In the genomic region with DNA sequence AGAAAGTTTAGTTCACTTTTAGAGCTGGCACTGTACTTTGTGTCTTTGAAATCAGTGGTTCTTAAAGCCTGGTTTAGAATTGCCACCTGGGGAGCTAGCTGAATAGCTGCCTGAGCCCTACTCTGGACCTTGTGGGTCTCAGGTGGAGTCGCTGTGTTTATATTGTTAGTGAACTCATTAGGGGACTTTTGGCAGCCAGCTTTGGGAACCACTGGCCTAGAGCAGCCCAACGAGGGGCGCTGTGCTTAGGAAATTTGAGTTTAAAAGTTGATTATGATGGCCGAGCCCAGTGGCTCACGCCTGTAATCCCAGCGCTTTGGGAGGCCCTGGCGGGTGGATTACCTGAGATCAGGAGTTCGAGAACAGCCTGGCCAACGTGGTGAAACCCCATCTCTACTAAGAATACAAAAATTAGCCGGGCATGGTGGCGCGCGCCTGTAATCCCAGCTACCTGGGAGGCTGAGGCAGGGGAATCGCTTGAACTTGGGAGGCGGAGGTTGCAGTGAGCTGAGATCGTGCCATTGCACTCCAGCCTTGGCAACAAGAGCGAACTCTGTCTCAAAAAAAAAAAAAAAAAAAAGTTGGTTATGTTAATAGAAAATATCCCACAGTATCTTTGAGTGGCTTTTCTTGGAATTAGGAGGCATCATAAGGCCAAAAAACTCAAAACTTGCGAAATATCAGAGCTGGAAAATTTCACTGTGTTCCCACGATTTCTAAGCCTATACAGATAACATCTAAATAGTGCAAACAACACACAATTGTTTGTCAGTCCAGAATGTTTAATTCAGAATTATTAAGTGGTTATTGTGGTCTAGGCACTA, we compare ENCODE assay signal across 7 cellular contexts. TPM values are rescaled to one million over a fixed set of nuclear protein-coding genes. Genes with fewer than 3 reads are reported as not detected.
DNase-seq lines count a peak whose midpoint lies in the region; ATAC-seq, FAIRE-seq and TF ChIP-seq lines count a peak whose summit lies in the region.

No MANE protein-coding gene starts in this region.

- no peak overlapping the region for H2BK120ac ChIP-seq in H1 (replicated peaks; ENCODE audit: low read depth, low read length)

- H3K79me1 ChIP-seq in H1 (ENCODE audit: low read depth, low read length), result no peaks in the 10 kb centered on the region; the same call in 1 of the 2 replicates

- no peak overlapping the region for H2AK5ac ChIP-seq in H1 (ENCODE audit: low read depth, low read length)

- H3K36me3 ChIP-seq in H1 (ENCODE audit: control insufficient read depth in 2 of 4, insufficient read depth in 4 of 4, low read length in 3 of 4), result no peaks in the 10 kb centered on the region; a peak in 1 of 8 replicates

- no peak for DNase-seq in RWPE1 (ENCODE audit: low spot score)
- DNase-seq in H1 (ENCODE audit: low read depth in 1 of 2, low spot score in 2 of 2), result peak in 1 of 2 experiments; percentile 52
- no peak for DNase-seq in NCI-H748 (lab: John Stamatoyannopoulos, UW; ENCODE audit: unreplicated experiment)

- H4K8ac ChIP-seq in H1 (ENCODE audit: extremely low read depth, insufficient read depth, low read length), result peak overlapping the region; percentile 98; the same call in 1 of the 2 replicates

- H2AFZ ChIP-seq in H1 (ENCODE audit: low read length), result no peak overlapping the region

- 0 out of 2 replicates have a peak overlapping the region, but pooled peaks have one; percentile 2 for H2BK12ac ChIP-seq in H1 (ENCODE audit: low read depth, low read length)

- no peak overlapping the region for H3K56ac ChIP-seq in H1 (replicated peaks; ENCODE audit: insufficient read length, low read depth, low read length)

- no peak overlapping the region for H3K4ac ChIP-seq in H1 (replicated peaks; ENCODE audit: insufficient read length, low read depth, low read length)

- CTCF ChIA-PET in RWPE1 (lab: Yijun Ruan, JAX) (interaction anchor here (0.6 to 4.1 kb wide), 3 partner anchors 13 to 119 kb away, joined by 3 to 18 read pairs (median 4); no protein-coding TSS in a partner anchor), H1 (lab: Charles Lee; ENCODE audit: partially characterized antibody) (interaction anchor here (0.6 to 1.2 kb wide), 3 partner anchors 13 to 169 kb away, joined by 3 to 5 read pairs (median 3); no protein-coding TSS in a partner anchor)

- POLR2A ChIA-PET in RWPE1 (lab: Yijun Ruan, JAX; ENCODE audit: low non-redundant PET) (interaction anchor here (0.7 to 2.0 kb wide), 2 partner anchors 13 to 17 kb away, joined by 3 to 9 read pairs; no protein-coding TSS in a partner anchor), H1 (lab: Charles Lee; ENCODE audit: partially characterized antibody) (interaction anchor here (1.0 to 2.5 kb wide), 11 partner anchors 8 to 732 kb away, joined by 3 to 10 read pairs (median 5); a partner anchor contains a TSS)

- no peak overlapping the region for H2BK15ac ChIP-seq in H1 (ENCODE audit: low read length)

- H3K27ac Mint-ChIP-seq in nephron, result peak overlapping the region; percentile 76 to 89 (median 88)

- H3K36me3 Mint-ChIP-seq in nephron (ENCODE audit: low read depth), result peaks cover 9% of the 10 kb centered on the region

- FAIRE-seq in H1 (lab: Jason Lieb, UNC), result no peak

- H2BK5ac ChIP-seq in H1 (ENCODE audit: low read depth, low read length), result peak overlapping the region; percentile 79; the same call in 1 of the 2 replicates

- H3K23ac ChIP-seq in H1 (ENCODE audit: insufficient read length), result no peak overlapping the region

- H3K4me3 Mint-ChIP-seq in nephron, result peak overlapping the region; percentile 89 to 95 (median 92)

- no peaks in the 10 kb centered on the region for H3K9me3 Mint-ChIP-seq in nephron

- H3K4me3 ChIP-seq in H1 (ENCODE audit: extremely low read depth in 1 of 4, insufficient read depth in 2 of 4, low read depth in 3 of 4, low read length in 4 of 4), result peak overlapping the region; percentile 56 to 83 (median 81)

- TF ChIP-seq CTCF in RWPE1 (conservative IDR thresholded peaks at IDR 0.05; ENCODE audit: low read depth) (no peak), H1 (IDR thresholded peaks at IDR 0.05; ENCODE audit: control extremely low read depth in 1 of 3, insufficient read depth in 1 of 3, low read depth in 1 of 3, low read length in 3 of 3) (peak in 1 of 3 experiments; percentile 3; a peak in 1 of 4 replicates), nephron (IDR thresholded peaks at IDR 0.05; ENCODE audit: unreplicated experiment in 3 of 3) (no peak)

- 66% methylated on average over 19 of the region's 19 CpGs; no CpG with 5 or more reads in 1 of the 2 experiments for WGBS in H1 (ENCODE audit: extremely low coverage in 1 of 2, insufficient coverage in 1 of 2, insufficient read length in 1 of 2, insufficient replicate concordance in 2 of 2, low coverage in 1 of 2, low lambda C conversion rate in 2 of 2, missing lambda C conversion rate in 1 of 2), 2 experiments

- no peaks in the 10 kb centered on the region for H3K9me3 ChIP-seq in H1 (ENCODE audit: insufficient read depth in 2 of 2, low read depth in 1 of 2, low read length in 1 of 2)

- peaks cover 14% of the 10 kb centered on the region for H3K4me1 Mint-ChIP-seq in nephron

- H4K5ac ChIP-seq in H1 (ENCODE audit: insufficient read length, low read depth, low read length), result no peak overlapping the region

- peaks cover 0 to 9% (median 0%) of the 10 kb centered on the region in 4 experiments; a peak in 3 of 7 replicates for H3K4me1 ChIP-seq in H1 (replicated peaks in 1 of 4; ENCODE audit: control insufficient read depth in 3 of 4, insufficient read depth in 4 of 4, low read length in 3 of 4)

- peak overlapping the region; percentile 76 to 82 for H3K4me2 ChIP-seq in H1 (ENCODE audit: insufficient read depth in 1 of 2, low read depth in 2 of 2, low read length in 2 of 2)

- peaks cover 6% of the 10 kb centered on the region for H3K23me2 ChIP-seq in H1 (ENCODE audit: low read depth, low read length)

- peak overlapping the region; percentile 90 for H3K18ac ChIP-seq in H1 (ENCODE audit: extremely low read depth, low read length)

- no peaks in the 10 kb centered on the region for H3K27me3 ChIP-seq in H1 (replicated peaks in 1 of 4; ENCODE audit: control insufficient read depth in 3 of 4, extremely low read depth in 1 of 4, insufficient read depth in 3 of 4, low read length in 3 of 4)

- no peak for TF ChIP-seq EP300 in H1 (IDR thresholded peaks at IDR 0.05; ENCODE audit: borderline replicate concordance in 1 of 2, low read depth in 2 of 2, low read length in 2 of 2)

- peak overlapping the region in 3 of 4 experiments; percentile 67 to 89 (median 83); a peak in 6 of 7 replicates for H3K9ac ChIP-seq in H1 (replicated peaks in 1 of 4; ENCODE audit: extremely low read depth in 1 of 4, low read depth in 3 of 4, low read length in 3 of 4)

- peaks cover 0 to 2% of the 10 kb centered on the region in 2 experiments for H4K20me1 ChIP-seq in H1 (replicated peaks in 1 of 2; ENCODE audit: control insufficient read depth in 1 of 2, insufficient read depth in 2 of 2, low read length in 2 of 2)

- no peak overlapping the region for H4K91ac ChIP-seq in H1 (replicated peaks; ENCODE audit: insufficient read length, low read length)

- no peak for TF ChIP-seq RAD21 in H1 (IDR thresholded peaks at IDR 0.05 in 1 of 2, conservative IDR thresholded peaks at IDR 0.05 in 1 of 2; ENCODE audit: low read depth in 2 of 2, low read length in 2 of 2)

- peaks cover 5 to 49% of the 10 kb centered on the region in 2 experiments for H3K79me2 ChIP-seq in H1 (ENCODE audit: control insufficient read depth in 1 of 2, insufficient read depth in 2 of 2, low read length in 2 of 2)

- H3K27ac ChIP-seq in RWPE1 (peak overlapping the region; percentile 85), H1 (ENCODE audit: low read depth, low read length) (peak overlapping the region; percentile 91)

- ATAC-seq in GM18870 (IDR thresholded peaks at IDR 0.05; ENCODE audit: unreplicated experiment) (peak; percentile 5), HG02571 (IDR thresholded peaks at IDR 0.05; ENCODE audit: unreplicated experiment) (peak; percentile 7), GM18858 (IDR thresholded peaks at IDR 0.05; ENCODE audit: unreplicated experiment) (no peak)

- H2BK20ac ChIP-seq in H1 (ENCODE audit: low read length), result no peak overlapping the region

- no peak for TF ChIP-seq POLR2A in H1 (IDR thresholded peaks at IDR 0.05; ENCODE audit: control extremely low read depth in 1 of 2, low read depth in 2 of 2, low read length in 2 of 2)

- no peak overlapping the region for H3K14ac ChIP-seq in H1 (ENCODE audit: insufficient read length)

- no peaks in the 10 kb centered on the region for H3K27me3 Mint-ChIP-seq in nephron (ENCODE audit: low read depth)

TF ChIP-seq in H1, 55 proteins besides CTCF, POLR2A, EP300 and RAD21 (continues in another document):
- TF ChIP-seq RFX5 (IDR thresholded peaks at IDR 0.05; ENCODE audit: borderline replicate concordance, low read depth, low read length) (no peak), JUN (IDR thresholded peaks at IDR 0.05; ENCODE audit: low read depth, low read length) (no peak), KDM4A (IDR thresholded peaks at IDR 0.05; ENCODE audit: low read depth, low read length, severe bottlenecking) (no peak), POU5F1 (IDR thresholded peaks at IDR 0.05; ENCODE audit: low read depth, low read length) (no peak), HDAC6 (IDR thresholded peaks at IDR 0.05; ENCODE audit: low read depth, low read length) (no peak), RXRA (IDR thresholded peaks at IDR 0.05; ENCODE audit: insufficient read depth, low read depth, low read length) (no peak), GABPA (IDR thresholded peaks at IDR 0.05; ENCODE audit: borderline replicate concordance, insufficient read depth, low read length) (no peak)
- TF ChIP-seq, protein P1, sequence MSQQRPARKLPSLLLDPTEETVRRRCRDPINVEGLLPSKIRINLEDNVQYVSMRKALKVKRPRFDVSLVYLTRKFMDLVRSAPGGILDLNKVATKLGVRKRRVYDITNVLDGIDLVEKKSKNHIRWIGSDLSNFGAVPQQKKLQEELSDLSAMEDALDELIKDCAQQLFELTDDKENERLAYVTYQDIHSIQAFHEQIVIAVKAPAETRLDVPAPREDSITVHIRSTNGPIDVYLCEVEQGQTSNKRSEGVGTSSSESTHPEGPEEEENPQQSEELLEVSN (IDR thresholded peaks at IDR 0.05), result no peak
- TF ChIP-seq, protein P2, sequence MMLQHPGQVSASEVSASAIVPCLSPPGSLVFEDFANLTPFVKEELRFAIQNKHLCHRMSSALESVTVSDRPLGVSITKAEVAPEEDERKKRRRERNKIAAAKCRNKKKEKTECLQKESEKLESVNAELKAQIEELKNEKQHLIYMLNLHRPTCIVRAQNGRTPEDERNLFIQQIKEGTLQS (IDR thresholded peaks at IDR 0.05; ENCODE audit: insufficient read depth, low read depth, low read length), result no peak

RNA-seq across cellular contexts. Expression of a gene that starts 0.8 kb away (rescaled TPM):
- 71.4 and 71.7 TPM in 2 replicates for total RNA-seq in H1 (2021; fragmentation: NEBNext Ultra II Directional; extraction: Animal tissue kit (Norgen Biotek cat#: 25700))
- polyA plus RNA-seq in H1 (2011; rRNA removed), result 60.6 and 86.6 TPM in 2 replicates
- polyA plus RNA-seq in H1 (2011; cell fraction: cytosol; rRNA removed), result 55.4 TPM
- polyA plus RNA-seq in H1 (2011; cell fraction: nucleus; rRNA removed), result 35.4 TPM
- polyA plus RNA-seq in H1 (2012, experiment 1 of 2), result 49.7 to 72.0 TPM (median 59.3 TPM) in 4 replicates
- 22.6 TPM for polyA plus RNA-seq in H1 (2012, experiment 2 of 2)
- polyA plus RNA-seq in H1 (2013, experiment 1 of 2), result 51.5 TPM
- 50.1 TPM for polyA plus RNA-seq in H1 (2013, experiment 2 of 2)
- polyA minus RNA-seq in H1 (2011; rRNA and poly(A)+ RNA removed), result 53.6 and 101 TPM in 2 replicates
- 36.5 TPM for polyA minus RNA-seq in H1 (2011; cell fraction: cytosol; rRNA and poly(A)+ RNA removed)
- polyA minus RNA-seq in H1 (2011; cell fraction: nucleus; rRNA and poly(A)+ RNA removed), result 46.2 TPM
